1 cellular context compared by ENCODE assay signal in the genomic region with DNA sequence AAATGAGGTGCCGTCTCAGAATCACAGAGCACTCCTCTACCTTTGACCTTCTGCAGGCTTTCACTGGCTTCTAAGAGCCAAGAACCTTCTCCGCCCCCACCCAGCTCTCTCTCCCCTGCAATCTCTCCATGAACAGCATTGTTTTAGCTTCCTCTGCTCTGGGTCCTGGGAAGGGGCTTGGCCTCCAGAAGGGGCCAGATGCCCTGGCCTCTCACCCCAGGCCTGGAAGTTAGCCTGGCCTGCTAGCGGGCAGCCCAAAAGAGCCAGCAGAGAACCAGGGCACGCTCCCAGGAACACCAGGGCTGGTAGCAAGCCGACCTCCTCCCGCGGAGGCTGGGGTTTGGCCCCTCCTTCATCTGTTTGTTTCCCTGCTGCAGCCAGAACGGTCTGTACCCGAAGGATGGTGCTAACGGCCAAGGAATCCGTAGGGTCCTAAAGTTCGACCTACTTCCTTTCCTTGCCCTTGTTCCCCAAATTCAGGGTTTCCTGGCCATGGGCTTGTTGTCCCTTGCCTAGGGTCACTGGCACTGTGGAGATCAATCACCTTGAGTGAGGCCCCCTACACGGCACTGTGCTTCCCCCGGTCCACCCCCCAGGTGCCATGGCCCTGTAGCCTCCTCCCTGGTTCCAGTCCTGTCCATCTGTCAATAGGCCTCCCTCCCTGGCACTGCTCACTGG.
A peak's percentile ranks its signal among the peaks of the same experiment; 100 is the strongest.
TF ChIP-seq lines count a peak whose summit lies in the region.

No MANE protein-coding gene starts in this region.

TF ChIP-seq in HepG2, 621 proteins besides CTCF, POLR2A, EP300 and RAD21 (continued from another document and continues in another):
- TF ChIP-seq CSRNP1 (CRISPR knock-in tag; IDR thresholded peaks at IDR 0.05): no peak
- TF ChIP-seq XRCC5 (optimal IDR thresholded peaks at IDR 0.05; ENCODE audit: low read length): peak; percentile 74
- 0 out of 2 replicates have a peak, but pooled peaks have one; percentile 41 for TF ChIP-seq ZNF547 (CRISPR knock-in tag; IDR thresholded peaks at IDR 0.05)
- TF ChIP-seq SP1 (IDR thresholded peaks at IDR 0.05): no peak
- 0 out of 2 replicates have a peak, but pooled peaks have one; percentile 20 for TF ChIP-seq SP1 (CRISPR knock-in tag; IDR thresholded peaks at IDR 0.05)
- 0 out of 2 replicates have a peak, but pooled peaks have one; percentile 2 for TF ChIP-seq ZNF878 (CRISPR knock-in tag; IDR thresholded peaks at IDR 0.05)
- no peak for TF ChIP-seq ZNF329 (CRISPR knock-in tag; IDR thresholded peaks at IDR 0.05; ENCODE audit: low read depth)
- peak; percentile 86 for TF ChIP-seq ZNF770 (CRISPR knock-in tag; IDR thresholded peaks at IDR 0.05)
- no peak for TF ChIP-seq ARNT (IDR thresholded peaks at IDR 0.05)
- TF ChIP-seq ZBTB7A (CRISPR knock-in tag; IDR thresholded peaks at IDR 0.05): peak; percentile 64; the same call in 1 of the 2 replicates
- TF ChIP-seq, protein P1, sequence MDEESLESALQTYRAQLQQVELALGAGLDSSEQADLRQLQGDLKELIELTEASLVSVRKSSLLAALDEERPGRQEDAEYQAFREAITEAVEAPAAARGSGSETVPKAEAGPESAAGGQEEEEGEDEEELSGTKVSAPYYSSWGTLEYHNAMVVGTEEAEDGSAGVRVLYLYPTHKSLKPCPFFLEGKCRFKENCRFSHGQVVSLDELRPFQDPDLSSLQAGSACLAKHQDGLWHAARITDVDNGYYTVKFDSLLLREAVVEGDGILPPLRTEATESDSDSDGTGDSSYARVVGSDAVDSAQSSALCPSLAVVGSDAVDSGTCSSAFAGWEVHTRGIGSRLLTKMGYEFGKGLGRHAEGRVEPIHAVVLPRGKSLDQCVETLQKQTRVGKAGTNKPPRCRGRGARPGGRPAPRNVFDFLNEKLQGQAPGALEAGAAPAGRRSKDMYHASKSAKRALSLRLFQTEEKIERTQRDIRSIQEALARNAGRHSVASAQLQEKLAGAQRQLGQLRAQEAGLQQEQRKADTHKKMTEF (CRISPR knock-in tag; IDR thresholded peaks at IDR 0.05): no peak
- TF ChIP-seq TARDBP (CRISPR knock-in tag; IDR thresholded peaks at IDR 0.05): peak; percentile 17; the same call in 1 of the 2 replicates
- TF ChIP-seq SOX13 (IDR thresholded peaks at IDR 0.05): no peak
- peak in 1 of 2 experiments; percentile 18; a peak in 1 of 4 replicates for TF ChIP-seq SOX13 (CRISPR knock-in tag; conservative IDR thresholded peaks at IDR 0.05 in 1 of 2, IDR thresholded peaks at IDR 0.05 in 1 of 2)
- TF ChIP-seq, protein P2, sequence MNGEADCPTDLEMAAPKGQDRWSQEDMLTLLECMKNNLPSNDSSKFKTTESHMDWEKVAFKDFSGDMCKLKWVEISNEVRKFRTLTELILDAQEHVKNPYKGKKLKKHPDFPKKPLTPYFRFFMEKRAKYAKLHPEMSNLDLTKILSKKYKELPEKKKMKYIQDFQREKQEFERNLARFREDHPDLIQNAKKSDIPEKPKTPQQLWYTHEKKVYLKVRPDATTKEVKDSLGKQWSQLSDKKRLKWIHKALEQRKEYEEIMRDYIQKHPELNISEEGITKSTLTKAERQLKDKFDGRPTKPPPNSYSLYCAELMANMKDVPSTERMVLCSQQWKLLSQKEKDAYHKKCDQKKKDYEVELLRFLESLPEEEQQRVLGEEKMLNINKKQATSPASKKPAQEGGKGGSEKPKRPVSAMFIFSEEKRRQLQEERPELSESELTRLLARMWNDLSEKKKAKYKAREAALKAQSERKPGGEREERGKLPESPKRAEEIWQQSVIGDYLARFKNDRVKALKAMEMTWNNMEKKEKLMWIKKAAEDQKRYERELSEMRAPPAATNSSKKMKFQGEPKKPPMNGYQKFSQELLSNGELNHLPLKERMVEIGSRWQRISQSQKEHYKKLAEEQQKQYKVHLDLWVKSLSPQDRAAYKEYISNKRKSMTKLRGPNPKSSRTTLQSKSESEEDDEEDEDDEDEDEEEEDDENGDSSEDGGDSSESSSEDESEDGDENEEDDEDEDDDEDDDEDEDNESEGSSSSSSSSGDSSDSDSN (CRISPR knock-in tag; IDR thresholded peaks at IDR 0.05): peak; percentile 50
- TF ChIP-seq ZFP62 (CRISPR knock-in tag; IDR thresholded peaks at IDR 0.05): no peak
- TF ChIP-seq ZSCAN25 (CRISPR knock-in tag; IDR thresholded peaks at IDR 0.05): peak; percentile 81
- TF ChIP-seq TAF1 (CRISPR knock-in tag; IDR thresholded peaks at IDR 0.05): peak; percentile 53
- TF ChIP-seq MAX (IDR thresholded peaks at IDR 0.05): peak; percentile 29; the same call in 1 of the 2 replicates
- TF ChIP-seq, protein P3, sequence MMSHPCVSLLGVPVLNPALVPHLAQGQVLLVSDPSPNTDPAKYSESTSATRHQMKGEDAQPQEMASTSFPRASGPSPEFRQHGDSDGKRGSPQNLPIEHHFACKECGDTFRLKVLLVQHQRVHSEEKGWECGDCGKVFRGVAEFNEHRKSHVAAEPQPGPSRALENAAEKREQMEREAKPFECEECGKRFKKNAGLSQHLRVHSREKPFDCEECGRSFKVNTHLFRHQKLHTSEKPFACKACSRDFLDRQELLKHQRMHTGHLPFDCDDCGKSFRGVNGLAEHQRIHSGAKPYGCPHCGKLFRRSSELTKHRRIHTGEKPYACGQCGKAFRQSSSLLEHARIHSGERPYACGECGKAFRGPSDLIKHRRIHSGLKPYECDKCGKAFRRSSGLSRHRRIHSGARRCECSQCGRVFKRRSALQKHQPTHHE (CRISPR knock-in tag; IDR thresholded peaks at IDR 0.05; ENCODE audit: borderline replicate concordance): peak; percentile 48; the same call in 1 of the 2 replicates
- no peak for TF ChIP-seq ISX (CRISPR knock-in tag; conservative IDR thresholded peaks at IDR 0.05)
- peak; percentile 93 for TF ChIP-seq ZMYM3 (CRISPR knock-in tag; IDR thresholded peaks at IDR 0.05)
- TF ChIP-seq HNRNPL (IDR thresholded peaks at IDR 0.05; ENCODE audit: low read depth, low read length): peak; percentile 77
- peak; percentile 65; the same call in 1 of the 2 replicates for TF ChIP-seq ZNF614 (CRISPR knock-in tag; IDR thresholded peaks at IDR 0.05; ENCODE audit: borderline replicate concordance)
- no peak; the same call in 1 of the 2 replicates for TF ChIP-seq PHF21A (CRISPR knock-in tag; IDR thresholded peaks at IDR 0.05)
- TF ChIP-seq KDM2A (CRISPR knock-in tag; IDR thresholded peaks at IDR 0.05; ENCODE audit: borderline replicate concordance, low read depth): peak; percentile 49; the same call in 1 of the 2 replicates
- TF ChIP-seq THRA (CRISPR knock-in tag; IDR thresholded peaks at IDR 0.05; ENCODE audit: borderline replicate concordance): no peak
- TF ChIP-seq ZNF501 (CRISPR knock-in tag; IDR thresholded peaks at IDR 0.05): peak; percentile 56; the same call in 1 of the 2 replicates
- TF ChIP-seq ZFP91 (CRISPR knock-in tag; IDR thresholded peaks at IDR 0.05; ENCODE audit: borderline replicate concordance): peak; percentile 57; the same call in 1 of the 2 replicates
- peak; percentile 55 for TF ChIP-seq ZMYM4 (CRISPR knock-in tag; IDR thresholded peaks at IDR 0.05)
- TF ChIP-seq LCORL (IDR thresholded peaks at IDR 0.05): no peak
- TF ChIP-seq LCORL (CRISPR knock-in tag; IDR thresholded peaks at IDR 0.05): peak; percentile 66
- TF ChIP-seq HNF4A (CRISPR knock-in tag; IDR thresholded peaks at IDR 0.05): peak; percentile 26; the same call in 1 of the 2 replicates
- peak; percentile 51 for TF ChIP-seq HOXA3 (CRISPR knock-in tag; IDR thresholded peaks at IDR 0.05)
- no peak for TF ChIP-seq ATAD3A (CRISPR knock-in tag; IDR thresholded peaks at IDR 0.05)
- TF ChIP-seq RELA (CRISPR knock-in tag; IDR thresholded peaks at IDR 0.05): peak; percentile 22; the same call in 1 of the 2 replicates
- TF ChIP-seq SP4 (CRISPR knock-in tag; IDR thresholded peaks at IDR 0.05): peak; percentile 43; the same call in 1 of the 2 replicates
- no peak for TF ChIP-seq ZNF17 (CRISPR knock-in tag; IDR thresholded peaks at IDR 0.05)
- TF ChIP-seq RBM39 (IDR thresholded peaks at IDR 0.05; ENCODE audit: low read depth, low read length, poor library complexity, severe bottlenecking): peak; percentile 24
- TF ChIP-seq POLR2AphosphoS5 (IDR thresholded peaks at IDR 0.05; ENCODE audit: low read depth, low read length): peak; percentile 58
- TF ChIP-seq, protein P4, sequence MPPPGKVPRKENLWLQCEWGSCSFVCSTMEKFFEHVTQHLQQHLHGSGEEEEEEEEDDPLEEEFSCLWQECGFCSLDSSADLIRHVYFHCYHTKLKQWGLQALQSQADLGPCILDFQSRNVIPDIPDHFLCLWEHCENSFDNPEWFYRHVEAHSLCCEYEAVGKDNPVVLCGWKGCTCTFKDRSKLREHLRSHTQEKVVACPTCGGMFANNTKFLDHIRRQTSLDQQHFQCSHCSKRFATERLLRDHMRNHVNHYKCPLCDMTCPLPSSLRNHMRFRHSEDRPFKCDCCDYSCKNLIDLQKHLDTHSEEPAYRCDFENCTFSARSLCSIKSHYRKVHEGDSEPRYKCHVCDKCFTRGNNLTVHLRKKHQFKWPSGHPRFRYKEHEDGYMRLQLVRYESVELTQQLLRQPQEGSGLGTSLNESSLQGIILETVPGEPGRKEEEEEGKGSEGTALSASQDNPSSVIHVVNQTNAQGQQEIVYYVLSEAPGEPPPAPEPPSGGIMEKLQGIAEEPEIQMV (CRISPR knock-in tag; IDR thresholded peaks at IDR 0.05; ENCODE audit: low read depth): no peak
- TF ChIP-seq ZNF574 (CRISPR knock-in tag; IDR thresholded peaks at IDR 0.05): peak; percentile 56; the same call in 1 of the 2 replicates
